11 cellular contexts compared by ENCODE assay signal in genomic region chr17:2749058-2749783, GRCh38. TPM values are rescaled to one million over a fixed set of nuclear protein-coding genes. Genes with fewer than 3 reads are reported as not detected.
DNase-seq lines count a peak whose midpoint lies in the region; ATAC-seq and TF ChIP-seq lines count a peak whose summit lies in the region.
"Had no signal": no experiment of that assay in that cellular context is flagged by ENCODE, and none has a peak within 500 bp of the region (broad histone marks: within the 10 kb centered on the region; RNA-seq: fewer than 3 reads in every experiment).

Gene CCDC92B (minus strand): TSS chr17:2749652. CDS start chr17:2735145, 14,507 bp downstream.

- peaks cover 0 to 3% of the 10 kb centered on the region in 2 donors for H3K9me3 Mint-ChIP-seq in activated naive CD4-positive, alpha-beta T cell treated with anti-CD3 and anti-CD28 coated beads, Interleukin-2, amount 50 U/mL, for 72 hours
- H3K9me3 Mint-ChIP-seq: activated T-cell treated with anti-CD3 and anti-CD28 coated beads, Interleukin-2, amount 50 U/mL, for 4 hours had no signal

- H3K4me3 ChIP-seq in left ventricle myocardium inferior = peak within 1 kb of the TSS; percentile 49
- H3K4me3 ChIP-seq: colonic mucosa had no signal

- no peaks in the 10 kb centered on the region for H3K36me3 ChIP-seq in left ventricle myocardium inferior
- H3K36me3 ChIP-seq: colonic mucosa had no signal

- peaks cover 12% of the 10 kb centered on the region for H3K4me1 ChIP-seq in left ventricle myocardium inferior
- H3K4me1 ChIP-seq: colonic mucosa had no signal

- DNase-seq in left ventricle myocardium inferior (no peak), Right ventricle myocardium inferior (ENCODE audit: missing footprints) (no peak), iPS-NIHi7 (ENCODE audit: extremely low spot score) (peak; percentile 32), cerebellar nuclear complex (lab: John Stamatoyannopoulos, UW) (no peak), 8988T (no peak), amniotic stem cell (lab: John Stamatoyannopoulos, UW) (no peak)
- no peak for DNase-seq in activated naive CD4-positive, alpha-beta T cell treated with anti-CD3 and anti-CD28 coated beads, Interleukin-2, amount 50 U/mL, for 72 hours (ENCODE audit: low spot score in 2 of 2)

- H3K27ac ChIP-seq in left ventricle myocardium inferior (replicated peaks) (no peak within 1 kb of the TSS), VCaP (peak within 1 kb of the TSS; percentile 85)
- H3K27ac ChIP-seq: colonic mucosa had no signal

- intact Hi-C loops in left ventricle myocardium inferior (cut with micrococcal nuclease) (no loop called here), Right ventricle myocardium inferior (cut with DNase I) (no loop called here)

- peaks cover 100% of the 10 kb centered on the region for H3K27me3 ChIP-seq in left ventricle myocardium inferior (ENCODE audit: low read depth)

- H3K36me3 Mint-ChIP-seq in activated naive CD4-positive, alpha-beta T cell treated with anti-CD3 and anti-CD28 coated beads, Interleukin-2, amount 50 U/mL, for 72 hours = peaks cover 0 to 4% of the 10 kb centered on the region in 2 donors
- H3K36me3 Mint-ChIP-seq: CD14-positive monocyte had no signal

- no peaks in the 10 kb centered on the region for H3K9me3 ChIP-seq in left ventricle myocardium inferior (replicated peaks)
- H3K9me3 ChIP-seq: colonic mucosa had no signal

- H3K27ac Mint-ChIP-seq in activated naive CD4-positive, alpha-beta T cell treated with anti-CD3 and anti-CD28 coated beads, Interleukin-2, amount 50 U/mL, for 72 hours = no peak within 1 kb of the TSS
- H3K27ac Mint-ChIP-seq: CD14-positive monocyte had no signal

- no peak for ATAC-seq in Right ventricle myocardium inferior
- ATAC-seq in activated naive CD4-positive, alpha-beta T cell treated with anti-CD3 and anti-CD28 coated beads, Interleukin-2, amount 50 U/mL, for 72 hours = no peak

- no peak for TF ChIP-seq CTCF in left ventricle myocardium inferior (IDR thresholded peaks at IDR 0.05; ENCODE audit: borderline replicate concordance)
- TF ChIP-seq CTCF in VCaP (conservative IDR thresholded peaks at IDR 0.05) = no peak

RNA-seq across cellular contexts. Expression of gene CCDC92B, which starts in this region (rescaled TPM):
- total RNA-seq in left ventricle myocardium inferior (0.16 TPM), Right ventricle myocardium inferior (0.16 TPM)
- total RNA-seq in activated naive CD4-positive, alpha-beta T cell treated with anti-CD3 and anti-CD28 coated beads, Interleukin-2, amount 50 U/mL, for 72 hours = under 1 TPM in 1 of 2 donors, not detected in 1; 0.10 TPM
